11 cellular contexts compared by ENCODE assay signal in the genomic region with DNA sequence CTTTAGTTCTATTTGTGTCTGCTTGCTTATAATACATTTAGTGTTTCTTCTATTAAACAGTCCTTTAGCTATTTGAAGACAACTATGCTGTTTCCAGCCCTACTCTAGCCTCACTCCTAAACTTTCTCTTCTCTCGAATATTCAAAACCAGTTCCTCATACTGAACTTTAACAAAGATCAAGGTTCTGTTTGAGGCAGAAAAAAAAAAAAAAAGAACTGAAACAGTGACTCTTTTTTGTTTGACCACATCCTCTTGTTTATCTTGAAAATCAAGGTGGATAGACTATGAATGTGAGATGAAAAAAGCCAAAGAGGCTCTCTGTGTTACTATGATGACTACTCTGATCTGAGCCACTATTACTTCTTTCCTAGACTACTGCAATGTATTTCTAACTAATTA.
DNase-seq lines count a peak whose midpoint lies in the region; ATAC-seq and TF ChIP-seq lines count a peak whose summit lies in the region.
"Had no signal": no experiment of that assay in that cellular context is flagged by ENCODE, and none has a peak within 500 bp of the region (broad histone marks: within the 10 kb centered on the region; RNA-seq: fewer than 3 reads in every experiment).

No MANE protein-coding gene starts in this region.

- CTCF ChIA-PET in activated naive CD4-positive, alpha-beta T cell treated with anti-CD3 and anti-CD28 coated beads, Interleukin-2, amount 10 ng/mL, durations not matched to agents 7 days and 5 days (lab: Charles Lee): interaction anchor here (0.6 to 1.6 kb wide), 4 partner anchors 9 to 39 kb away, joined by 3 to 4 read pairs (median 3); no protein-coding TSS in a partner anchor
- CTCF ChIA-PET in Caco-2 (lab: Charles Lee): no interaction called here

- peak overlapping the region; percentile 0 for H3K4me3 Mint-ChIP-seq in activated naive CD4-positive, alpha-beta T cell treated with anti-CD3 and anti-CD28 coated beads, Interleukin-2, amount 10 ng/mL, durations not matched to agents 7 days and 5 days
- no peak overlapping the region for H3K4me3 Mint-ChIP-seq in Caco-2 (ENCODE audit: unreplicated experiment)
- H3K4me3 Mint-ChIP-seq: mesothelial cell of epicardium had no signal

- H3K9me3 Mint-ChIP-seq in activated naive CD4-positive, alpha-beta T cell treated with anti-CD3 and anti-CD28 coated beads, Interleukin-2, amount 10 ng/mL, durations not matched to agents 7 days and 5 days: peaks cover 37% of the 10 kb centered on the region
- no peaks in the 10 kb centered on the region for H3K9me3 Mint-ChIP-seq in Caco-2 (ENCODE audit: unreplicated experiment)

- TF ChIP-seq CTCF in Caco-2 (IDR thresholded peaks at IDR 0.05; ENCODE audit: insufficient read depth in 1 of 2, low read depth in 1 of 2, low read length in 1 of 2, severe bottlenecking in 1 of 2, unreplicated experiment in 1 of 2): no peak

- BruUV-seq in Caco-2 (replicated peaks; lab: Mats Ljungman, UMichigan): no TSS peak

- no peaks in the 10 kb centered on the region for H3K4me1 ChIP-seq in Caco-2
- H3K4me1 ChIP-seq: BE2C had no signal

- H3K36me3 ChIP-seq in Caco-2 (ENCODE audit: control insufficient read depth, insufficient read depth, low read length): no peaks in the 10 kb centered on the region
- H3K36me3 ChIP-seq: BE2C had no signal

- DNase-seq in activated naive CD4-positive, alpha-beta T cell treated with anti-CD3 and anti-CD28 coated beads, Interleukin-2, amount 10 ng/mL, durations not matched to agents 7 days and 5 days: no peak
- DNase-seq in activated naive CD4-positive, alpha-beta T cell (lab: John Stamatoyannopoulos, UW): no peak
- peak; percentile 66 for DNase-seq in OCI-M1 (lab: John Stamatoyannopoulos, UW)
- DNase-seq in stimulated activated naive CD8-positive, alpha-beta T cell treated with anti-CD3 and anti-CD28 coated beads, Interleukin-15, Interleukin-2, amounts not matched to agents 100 U/mL and 50 U/mL, for 24 hours: no peak
- no peak for DNase-seq in NCI-H69 (lab: John Stamatoyannopoulos, UW)
- no peak for DNase-seq in Caco-2
- no peak for DNase-seq in retina
- DNase-seq: BE2C, NCI-H510A had no signal

- peaks cover 5% of the 10 kb centered on the region for H3K27me3 Mint-ChIP-seq in activated naive CD4-positive, alpha-beta T cell treated with anti-CD3 and anti-CD28 coated beads, Interleukin-2, amount 10 ng/mL, durations not matched to agents 7 days and 5 days
- peaks cover 3% of the 10 kb centered on the region for H3K27me3 Mint-ChIP-seq in Caco-2 (ENCODE audit: insufficient read depth, unreplicated experiment)

- peaks cover 41% of the 10 kb centered on the region for H3K36me3 Mint-ChIP-seq in activated naive CD4-positive, alpha-beta T cell treated with anti-CD3 and anti-CD28 coated beads, Interleukin-2, amount 10 ng/mL, durations not matched to agents 7 days and 5 days
- no peaks in the 10 kb centered on the region for H3K36me3 Mint-ChIP-seq in Caco-2 (ENCODE audit: insufficient read depth, unreplicated experiment)

- intact Hi-C loops in Caco-2 (cut with micrococcal nuclease; ENCODE audit: unreplicated experiment): no loop called here

- peak overlapping the region; percentile 82 for H3K27ac Mint-ChIP-seq in activated naive CD4-positive, alpha-beta T cell treated with anti-CD3 and anti-CD28 coated beads, Interleukin-2, amount 10 ng/mL, durations not matched to agents 7 days and 5 days
- no peak overlapping the region for H3K27ac Mint-ChIP-seq in Caco-2 (ENCODE audit: unreplicated experiment)
- H3K27ac Mint-ChIP-seq: mesothelial cell of epicardium had no signal

- H3K4me3 ChIP-seq in Caco-2 (ENCODE audit: low read depth, low read length): no peak overlapping the region

- POLR2A ChIA-PET in Caco-2 (lab: Charles Lee): no interaction called here

- peaks cover 43% of the 10 kb centered on the region for H3K4me1 Mint-ChIP-seq in activated naive CD4-positive, alpha-beta T cell treated with anti-CD3 and anti-CD28 coated beads, Interleukin-2, amount 10 ng/mL, durations not matched to agents 7 days and 5 days
- no peaks in the 10 kb centered on the region for H3K4me1 Mint-ChIP-seq in Caco-2 (ENCODE audit: low read depth, unreplicated experiment)
- H3K4me1 Mint-ChIP-seq: mesothelial cell of epicardium had no signal

- peak; percentile 94 for ATAC-seq in HG03039 (IDR thresholded peaks at IDR 0.05; ENCODE audit: unreplicated experiment)
- ATAC-seq in stimulated activated naive CD8-positive, alpha-beta T cell treated with anti-CD3 and anti-CD28 coated beads, Interleukin-15, Interleukin-2, amounts not matched to agents 100 U/mL and 50 U/mL, for 24 hours: peak; percentile 99

- H3K27me3 ChIP-seq in Caco-2 (replicated peaks; ENCODE audit: control insufficient read depth, insufficient read depth, low read length): no peaks in the 10 kb centered on the region; the same call in 1 of the 2 replicates
- H3K27me3 ChIP-seq: BE2C had no signal

- peaks cover 9% of the 10 kb centered on the region; the same call in 1 of the 2 replicates for H3K9me3 ChIP-seq in Caco-2
- H3K9me3 ChIP-seq: BE2C had no signal
